8 cellular contexts compared by ENCODE assay signal in genomic region chr21:43916691-43917514, GRCh38. TPM values are rescaled to one million over a fixed set of nuclear protein-coding genes. Genes with fewer than 3 reads are reported as not detected.
DNase-seq lines count a peak whose midpoint lies in the region; ATAC-seq, FAIRE-seq and TF ChIP-seq lines count a peak whose summit lies in the region.

No MANE protein-coding gene starts in this region.

- H4K8ac ChIP-seq in trophoblast cell (ENCODE audit: low read depth, low read length) = no peak overlapping the region

- H3K27me3 ChIP-seq in stomach smooth muscle (ENCODE audit: control insufficient read depth in 1 of 2, insufficient read depth in 2 of 2, low read length in 2 of 2) (no peaks in the 10 kb centered on the region), trophoblast cell (ENCODE audit: insufficient read depth, low read length) (no peaks in the 10 kb centered on the region)

- H2AK5ac ChIP-seq in trophoblast cell (ENCODE audit: low read length) = no peak overlapping the region

- H3K36me3 ChIP-seq in stomach smooth muscle (ENCODE audit: control insufficient read depth in 2 of 2, insufficient read depth in 2 of 2, low read length in 2 of 2) (no peaks in the 10 kb centered on the region), trophoblast cell (ENCODE audit: control insufficient read depth in 1 of 2, insufficient read depth in 2 of 2, low read length in 2 of 2) (no peaks in the 10 kb centered on the region)

- H3K4me3 Mint-ChIP-seq in memory B cell = peak overlapping the region; percentile 83

- H3K4me1 ChIP-seq in stomach smooth muscle (ENCODE audit: control insufficient read depth, insufficient read depth, low read length) (peaks cover 10% of the 10 kb centered on the region), trophoblast cell (ENCODE audit: control insufficient read depth in 1 of 2, insufficient read depth in 2 of 2, low read length in 2 of 2) (peaks cover 0 to under 1% of the 10 kb centered on the region in 2 experiments)

- H3K27me3 Mint-ChIP-seq in memory B cell = no peaks in the 10 kb centered on the region

- no peak overlapping the region for H3K4me2 ChIP-seq in trophoblast cell (ENCODE audit: low read length)

- DNase-seq in GM12891 (ENCODE audit: insufficient read length, low spot score) (peak; percentile 67), NCI-H69 (lab: John Stamatoyannopoulos, UW) (peak; percentile 92), activated gamma-delta T cell treated with Interleukin-2 at 50 U/mL for 16 hours (peak; percentile 64), memory B cell (ENCODE audit: low spot score in 2 of 2) (peak in 1 of 2 donors; percentile 47), COLO668 (lab: John Stamatoyannopoulos, UW; ENCODE audit: unreplicated experiment) (no peak), SK-N-DZ (ENCODE audit: low spot score) (no peak), trophoblast cell (no peak)

- H4K12ac ChIP-seq in trophoblast cell (ENCODE audit: low read depth, low read length) = no peak overlapping the region

- H2BK120ac ChIP-seq in trophoblast cell (ENCODE audit: insufficient read depth, low read length, poor library complexity) = no peak overlapping the region

- H3K36me3 Mint-ChIP-seq in memory B cell = peaks cover 10% of the 10 kb centered on the region

- ATAC-seq in memory B cell (ENCODE audit: low read depth) = peak; percentile 76

- H3K79me1 ChIP-seq in trophoblast cell (ENCODE audit: low read length) = no peaks in the 10 kb centered on the region

- peak overlapping the region; percentile 65 for H3K27ac Mint-ChIP-seq in memory B cell

- no peak overlapping the region for H3K23ac ChIP-seq in trophoblast cell (ENCODE audit: low read length)

- peak; percentile 93 for FAIRE-seq in GM12891 (lab: Jason Lieb, UNC)

- no peak overlapping the region for H2AFZ ChIP-seq in trophoblast cell (ENCODE audit: insufficient read depth, low read length, poor library complexity)

- peaks cover 1% of the 10 kb centered on the region for H3K9me3 Mint-ChIP-seq in memory B cell

- no peak overlapping the region for H3K4ac ChIP-seq in trophoblast cell (ENCODE audit: low read depth, low read length)

- H3K4me1 Mint-ChIP-seq in memory B cell = peaks cover 43% of the 10 kb centered on the region

- no peak overlapping the region for H4K91ac ChIP-seq in trophoblast cell (ENCODE audit: low read depth, low read length)

- H3K4me3 ChIP-seq in stomach smooth muscle (ENCODE audit: low read length in 2 of 2) = peak overlapping the region; percentile 59 to 68
- H3K4me3 ChIP-seq in trophoblast cell (ENCODE audit: low read depth, low read length) = no peak overlapping the region

- H2BK12ac ChIP-seq in trophoblast cell (ENCODE audit: low read length) = no peak overlapping the region

- H3K79me2 ChIP-seq in trophoblast cell (ENCODE audit: control insufficient read depth, insufficient read depth, low read length, poor library complexity) = no peaks in the 10 kb centered on the region

- TF ChIP-seq POLR2A in GM12891 (IDR thresholded peaks at IDR 0.05; ENCODE audit: low read depth, low read length) = peak; percentile 49; the same call in 1 of the 2 replicates

- WGBS in trophoblast cell (ENCODE audit: extremely low coverage, insufficient coverage, insufficient read length) = no CpG with 5 or more reads among the region's 35 CpGs

- H2BK5ac ChIP-seq in trophoblast cell (ENCODE audit: low read depth, low read length, poor library complexity) = no peak overlapping the region

- H3K9ac ChIP-seq in stomach smooth muscle (ENCODE audit: low read length in 2 of 2) (peak overlapping the region; percentile 22 to 36), trophoblast cell (ENCODE audit: low read length) (no peak overlapping the region)

- no peak overlapping the region for H3K18ac ChIP-seq in trophoblast cell (ENCODE audit: low read length)

- H3K27ac ChIP-seq in stomach smooth muscle (ENCODE audit: low read length) (no peak overlapping the region), trophoblast cell (ENCODE audit: low read depth, low read length) (no peak overlapping the region)

- H3K14ac ChIP-seq in trophoblast cell (ENCODE audit: low read length) = no peak overlapping the region

- no peaks in the 10 kb centered on the region for H3K9me3 ChIP-seq in stomach smooth muscle (ENCODE audit: control insufficient read depth in 2 of 2, low read length in 2 of 2)
- peaks cover 5% of the 10 kb centered on the region for H3K9me3 ChIP-seq in trophoblast cell (ENCODE audit: insufficient read depth, low read depth, low read length)

TF ChIP-seq in GM12891, 5 proteins besides CTCF, POLR2A, EP300 and RAD21:
- TF ChIP-seq POLR2AphosphoS5 (IDR thresholded peaks at IDR 0.05; ENCODE audit: low read depth, low read length) (no peak), TAF1 (IDR thresholded peaks at IDR 0.05; ENCODE audit: low read depth, low read length) (0 out of 2 replicates have a peak, but pooled peaks have one; percentile 20), PAX5 (IDR thresholded peaks at IDR 0.05; ENCODE audit: insufficient read depth, low read length, severe bottlenecking) (no peak)
TF ChIP-seq in GM12891: peak in this region for 1.

RNA-seq across cellular contexts. Expression of gene AGPAT3, which starts 51.9 kb away (rescaled TPM):
- 36.9 TPM for polyA plus RNA-seq in GM12891 (2012; ENCODE audit: low read depth, missing spikeins)
- polyA plus RNA-seq in SK-N-DZ (2014; cell fraction: cytosol; rRNA removed) = 9.8 and 11.2 TPM in 2 replicates
- 9.4 and 14.0 TPM in 2 replicates for polyA plus RNA-seq in SK-N-DZ (2014; cell fraction: nucleus; rRNA removed)
- polyA plus RNA-seq in trophoblast cell (2013) = 9.7 and 10.3 TPM in 2 replicates

Comparison
In these comparisons a context has a peak if more than half of its experiments do, and no peak if none do; other contexts are left out.
1. DNase-seq: peak in GM12891 (single experiment), NCI-H69 (single experiment) and activated gamma-delta T cell treated with Interleukin-2 at 50 U/mL for 16 hours (single experiment); none in COLO668 (single experiment), SK-N-DZ (single experiment) and trophoblast cell (0 of 2).